Comparison of ENCODE assay signal across 25 cellular contexts in the genomic region with DNA sequence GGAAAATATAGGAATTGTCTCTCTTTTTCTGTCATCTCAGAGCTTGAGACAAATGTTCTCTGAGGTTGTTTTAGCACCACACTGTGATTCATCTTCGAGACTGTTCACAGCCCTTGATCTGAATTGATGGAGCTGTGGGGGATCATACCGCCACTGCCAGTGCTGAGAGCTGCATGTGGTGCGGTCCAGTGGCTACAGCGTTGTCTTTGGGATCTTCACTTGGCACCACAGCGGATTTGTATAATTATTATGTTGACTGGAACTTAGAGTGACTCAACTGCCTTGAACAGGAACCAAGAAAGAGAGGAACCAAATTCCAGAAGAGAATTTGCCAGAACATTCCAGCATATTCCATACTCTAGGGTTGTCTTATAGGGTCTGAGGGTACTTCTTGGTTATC.
"Had no signal": no experiment of that assay in that cellular context is flagged by ENCODE, and none has a peak within 500 bp of the region (broad histone marks: within the 10 kb centered on the region; RNA-seq: fewer than 3 reads in every experiment).

No MANE protein-coding gene starts in this region.

- H3K27ac Mint-ChIP-seq: activated naive CD4-positive, alpha-beta T cell treated with anti-CD3 and anti-CD28 coated beads, Interleukin-2, amount 50 U/mL, for 24 hours; activated T-cell treated with anti-CD3 and anti-CD28 coated beads, Interleukin-2, amount 50 U/mL, for 72 hours; immature natural killer cell; stimulated activated effector memory CD8-positive, alpha-beta T cell treated with anti-CD3 and anti-CD28 coated beads, Interleukin-12 subunit alpha, Interleukin-12 subunit beta, amount 100 ng/mL, for 72 hours; type B pancreatic cell had no signal

- H3K36me3 ChIP-seq: gastroesophageal sphincter, stomach had no signal

- H3K4me1 ChIP-seq: testis had no signal

- H3K27me3 ChIP-seq: gastroesophageal sphincter, stomach, testis had no signal

- H3K36me3 Mint-ChIP-seq: stimulated activated effector memory CD8-positive, alpha-beta T cell treated with anti-CD3 and anti-CD28 coated beads, Interleukin-12 subunit alpha, Interleukin-12 subunit beta, amount 100 ng/mL, for 72 hours had no signal

- H3K27ac ChIP-seq: dorsolateral prefrontal cortex, epithelial cell of prostate, gastroesophageal sphincter, stomach, testis, VCaP had no signal

- DNase-seq: activated CD4-positive, alpha-beta T cell treated with anti-CD3 and anti-CD28 coated beads, Interleukin-2, amount 50 U/mL, for 1 hour; activated CD4-positive, CD25-positive, alpha-beta regulatory T cell treated with anti-CD3 and anti-CD28 coated beads, Interleukin-2, amount 50 U/mL, for 72 hours; activated CD8-positive, alpha-beta memory T cell treated with anti-CD3 and anti-CD28 coated beads for 24 hours; activated CD8-positive, alpha-beta memory T cell treated with anti-CD3 and anti-CD28 coated beads, Interleukin-2, amount 50 U/mL, for 48 hours; activated effector memory CD4-positive, alpha-beta T cell treated with anti-CD3 and anti-CD28 coated beads, Interleukin-2, amount 50 U/mL, for 16 hours; activated T-cell treated with anti-CD3 and anti-CD28 coated beads, Interleukin-2, amount 50 U/mL, for 72 hours; caudate nucleus; dorsolateral prefrontal cortex; immature natural killer cell; kidney glomerular epithelial cell; mesenchymal stem cell; mucosa of descending colon; naive B cell; retina; stimulated activated CD4-positive, alpha-beta T cell treated with anti-CD3 and anti-CD28 coated beads, Interleukin-4, amount 100 ng/mL, for 24 hours; stomach; T1000; testis had no signal

- H3K27me3 Mint-ChIP-seq: activated naive CD4-positive, alpha-beta T cell treated with anti-CD3 and anti-CD28 coated beads, Interleukin-2, amount 50 U/mL, for 24 hours; naive B cell; type B pancreatic cell had no signal

- H3K9me3 Mint-ChIP-seq: activated naive CD4-positive, alpha-beta T cell treated with anti-CD3 and anti-CD28 coated beads, Interleukin-2, amount 50 U/mL, for 24 hours; activated T-cell treated with anti-CD3 and anti-CD28 coated beads, Interleukin-2, amount 50 U/mL, for 72 hours; immature natural killer cell; stimulated activated effector memory CD8-positive, alpha-beta T cell treated with anti-CD3 and anti-CD28 coated beads, Interleukin-12 subunit alpha, Interleukin-12 subunit beta, amount 100 ng/mL, for 72 hours had no signal

- H3K4me3 ChIP-seq: dorsolateral prefrontal cortex, gastroesophageal sphincter, mucosa of descending colon, stomach, testis had no signal

- H3K9me3 ChIP-seq: gastroesophageal sphincter, mucosa of descending colon, stomach, testis had no signal

- H3K4me3 Mint-ChIP-seq: activated naive CD4-positive, alpha-beta T cell treated with anti-CD3 and anti-CD28 coated beads, Interleukin-2, amount 50 U/mL, for 24 hours; activated T-cell treated with anti-CD3 and anti-CD28 coated beads, Interleukin-2, amount 50 U/mL, for 72 hours; immature natural killer cell; naive B cell; neural crest cell; stimulated activated effector memory CD8-positive, alpha-beta T cell treated with anti-CD3 and anti-CD28 coated beads, Interleukin-12 subunit alpha, Interleukin-12 subunit beta, amount 100 ng/mL, for 72 hours; type B pancreatic cell had no signal
